ENCODE assay signal across 15 cellular contexts in genomic region chr2:95034818-95035217, GRCh38. TPM values are rescaled to one million over a fixed set of nuclear protein-coding genes. Genes with fewer than 3 reads are reported as not detected.
"Had no signal": no experiment of that assay in that cellular context is flagged by ENCODE, and none has a peak within 500 bp of the region (broad histone marks: within the 10 kb centered on the region; RNA-seq: fewer than 3 reads in every experiment).

No MANE protein-coding gene starts in this region.

- H3K4me1 ChIP-seq: lower lobe of right lung had no signal

- H3K4me3 Mint-ChIP-seq: naive B cell had no signal

- ATAC-seq: lower lobe of right lung had no signal

- H3K36me3 ChIP-seq: brain microvascular endothelial cell, lower lobe of right lung, neutrophil had no signal

- H3K27ac Mint-ChIP-seq: activated naive CD4-positive, alpha-beta T cell treated with anti-CD3 and anti-CD28 coated beads, Interleukin-2, amount 50 U/mL, for 72 hours; naive B cell had no signal

- H3K4me3 ChIP-seq: lower lobe of right lung had no signal

- H3K27ac ChIP-seq: brain microvascular endothelial cell, lower lobe of right lung, neutrophil had no signal

- H3K27me3 ChIP-seq: brain microvascular endothelial cell had no signal

- DNase-seq: activated CD4-positive, alpha-beta T cell treated with anti-CD3 and anti-CD28 coated beads, Interleukin-2, amount 50 U/mL, for 48 hours; activated CD4-positive, CD25-positive, alpha-beta regulatory T cell; brain microvascular endothelial cell; lower lobe of right lung; midbrain; naive B cell; SHP77 treated with DMSO at 0.1 percent for 48 hours; stimulated activated CD4-positive, alpha-beta T cell treated with anti-CD3 and anti-CD28 coated beads, Interleukin-15, amount 100 ng/mL, for 24 hours; stimulated activated CD4-positive, alpha-beta T cell treated with anti-CD3 and anti-CD28 coated beads, Interleukin-4, amount 100 ng/mL, for 24 hours; trophoblast cell had no signal

- H3K9me3 ChIP-seq: lower lobe of right lung, neutrophil had no signal

RNA-seq across cellular contexts. Expression of gene MAL, which starts 9.3 kb away (rescaled TPM):
- total RNA-seq: cerebellum, dermis microvascular lymphatic vessel endothelial cell, frontal cortex had no signal
